ENCODE assay signal across 11 cellular contexts in genomic region chr2:147030966-147031760, GRCh38.
DNase-seq lines count a peak whose midpoint lies in the region; ATAC-seq, FAIRE-seq and TF ChIP-seq lines count a peak whose summit lies in the region.
"Had no signal": no experiment of that assay in that cellular context is flagged by ENCODE, and none has a peak within 500 bp of the region (broad histone marks: within the 10 kb centered on the region; RNA-seq: fewer than 3 reads in every experiment).

No MANE protein-coding gene starts in this region.

- DNase-seq in HPDE6-E6E7 (ENCODE audit: extremely low spot score) (peak; percentile 38), astrocyte (ENCODE audit: low read depth) (peak; percentile 83), foreskin keratinocyte (peak in 1 of 2 donors; percentile 38), renal cortical epithelial cell (ENCODE audit: low read depth) (peak; percentile 92), activated T-cell treated with anti-CD3 and anti-CD28 coated beads for 4 hours (no peak), Karpas-422 (no peak)
- no peak for DNase-seq in stimulated activated CD4-positive, alpha-beta T cell treated with anti-CD3 and anti-CD28 coated beads, Interleukin-4, amount 100 ng/mL, for 4 hours
- DNase-seq in stimulated activated CD4-positive, alpha-beta T cell treated with anti-CD3 and anti-CD28 coated beads, Interleukin-15, amount 100 ng/mL, for 24 hours, result no peak
- DNase-seq: activated CD4-positive, alpha-beta T cell treated with anti-CD3 and anti-CD28 coated beads, Interleukin-2, amount 50 U/mL, for 1 hour; CD4-positive, CD25-positive, alpha-beta regulatory T cell; MM.1S had no signal

- no peak overlapping the region for H2AFZ ChIP-seq in astrocyte (ENCODE audit: low read depth, low read length)
- no peak overlapping the region for H2AFZ ChIP-seq in Karpas-422 (ENCODE audit: low read length)

- H4K20me1 ChIP-seq in astrocyte (ENCODE audit: insufficient read depth, low read length) (no peaks in the 10 kb centered on the region), Karpas-422 (ENCODE audit: insufficient read depth, low read depth, low read length) (no peaks in the 10 kb centered on the region)

- H3K4me1 Mint-ChIP-seq in astrocyte (ENCODE audit: low read depth, unreplicated experiment), result peaks cover 19% of the 10 kb centered on the region
- H3K4me1 Mint-ChIP-seq: CD4-positive, CD25-positive, alpha-beta regulatory T cell had no signal

- H3K36me3 Mint-ChIP-seq in astrocyte (ENCODE audit: low read depth, unreplicated experiment), result no peaks in the 10 kb centered on the region
- H3K36me3 Mint-ChIP-seq: CD4-positive, CD25-positive, alpha-beta regulatory T cell had no signal

- H3K4me3 ChIP-seq in astrocyte (ENCODE audit: insufficient read depth, low read depth, low read length), result no peak overlapping the region
- no peak overlapping the region for H3K4me3 ChIP-seq in Karpas-422 (ENCODE audit: low read length)

- H3K4me1 ChIP-seq in astrocyte (ENCODE audit: insufficient read depth, low read length) (peaks cover 14% of the 10 kb centered on the region), foreskin keratinocyte (peaks cover 3% of the 10 kb centered on the region), Karpas-422 (ENCODE audit: low read length) (no peaks in the 10 kb centered on the region)

- no peaks in the 10 kb centered on the region for H3K27me3 Mint-ChIP-seq in astrocyte (ENCODE audit: low read depth, unreplicated experiment)
- H3K27me3 Mint-ChIP-seq: CD4-positive, CD25-positive, alpha-beta regulatory T cell had no signal

- no peak for FAIRE-seq in astrocyte (lab: Jason Lieb, UNC)

- H3K36me3 ChIP-seq in astrocyte (ENCODE audit: insufficient read depth, low read length) (no peaks in the 10 kb centered on the region), Karpas-422 (ENCODE audit: insufficient read depth, low read length) (no peaks in the 10 kb centered on the region)

- H3K9ac ChIP-seq in astrocyte (ENCODE audit: low read length) (no peak overlapping the region), Karpas-422 (ENCODE audit: low read length) (no peak overlapping the region)

- H3K27ac ChIP-seq in astrocyte (ENCODE audit: low read depth, low read length), result no peak overlapping the region
- no peak overlapping the region for H3K27ac ChIP-seq in foreskin keratinocyte
- H3K27ac ChIP-seq in Karpas-422 (ENCODE audit: low read length), result no peak overlapping the region

- no peaks in the 10 kb centered on the region for H3K9me3 Mint-ChIP-seq in astrocyte (ENCODE audit: unreplicated experiment)

- peak; percentile 68 for ATAC-seq in foreskin keratinocyte

- H3K4me3 Mint-ChIP-seq in astrocyte (ENCODE audit: unreplicated experiment), result no peak overlapping the region
- H3K4me3 Mint-ChIP-seq: CD4-positive, CD25-positive, alpha-beta regulatory T cell had no signal

- H3K9me3 ChIP-seq in astrocyte (ENCODE audit: insufficient read depth, low read depth, low read length) (no peaks in the 10 kb centered on the region), Karpas-422 (ENCODE audit: low read length) (no peaks in the 10 kb centered on the region)

- H3K79me2 ChIP-seq in astrocyte (ENCODE audit: insufficient read depth, low read length), result no peaks in the 10 kb centered on the region
- no peaks in the 10 kb centered on the region for H3K79me2 ChIP-seq in Karpas-422 (ENCODE audit: low read length)

- H3K9me2 ChIP-seq in Karpas-422 (replicated peaks; ENCODE audit: insufficient read depth, low read length), result no peaks in the 10 kb centered on the region

- peak overlapping the region; percentile 26 for H3K4me2 ChIP-seq in astrocyte (ENCODE audit: low read length)
- H3K4me2 ChIP-seq in Karpas-422 (ENCODE audit: low read depth, low read length, poor library complexity, severe bottlenecking), result no peak overlapping the region

- no peak for TF ChIP-seq CTCF in astrocyte (IDR thresholded peaks at IDR 0.05; ENCODE audit: insufficient read depth, low read depth, low read length)
- TF ChIP-seq CTCF in foreskin keratinocyte (conservative IDR thresholded peaks at IDR 0.05), result no peak

- H3K27ac Mint-ChIP-seq in astrocyte (ENCODE audit: unreplicated experiment), result no peak overlapping the region
- H3K27ac Mint-ChIP-seq: CD4-positive, CD25-positive, alpha-beta regulatory T cell had no signal

- no peaks in the 10 kb centered on the region for H3K27me3 ChIP-seq in astrocyte (ENCODE audit: insufficient read depth, low read length)
- H3K27me3 ChIP-seq in foreskin keratinocyte, result no peaks in the 10 kb centered on the region
- H3K27me3 ChIP-seq in Karpas-422 (ENCODE audit: low read length), result no peaks in the 10 kb centered on the region

Comparison
In these comparisons a context has a peak if more than half of its experiments do, and no peak if none do; other contexts are left out.
1. DNase-seq: peak in HPDE6-E6E7 (single experiment), astrocyte (single experiment) and renal cortical epithelial cell (single experiment); none in activated T-cell treated with anti-CD3 and anti-CD28 coated beads for 4 hours (single experiment), Karpas-422 (single experiment), stimulated activated CD4-positive, alpha-beta T cell treated with anti-CD3 and anti-CD28 coated beads, Interleukin-4, amount 100 ng/mL, for 4 hours (0 of 2) and stimulated activated CD4-positive, alpha-beta T cell treated with anti-CD3 and anti-CD28 coated beads, Interleukin-15, amount 100 ng/mL, for 24 hours (single experiment).